ENCODE assay signal across 28 cellular contexts in genomic region chr17:3922765-3923164, GRCh38. TPM values are rescaled to one million over a fixed set of nuclear protein-coding genes. Genes with fewer than 3 reads are reported as not detected.
A peak's percentile ranks its signal among the peaks of the same experiment; 100 is the strongest.
DNase-seq lines count a peak whose midpoint lies in the region; ATAC-seq and TF ChIP-seq lines count a peak whose summit lies in the region.
"Had no signal": no experiment of that assay in that cellular context is flagged by ENCODE, and none has a peak within 500 bp of the region (broad histone marks: within the 10 kb centered on the region; RNA-seq: fewer than 3 reads in every experiment).

No MANE protein-coding gene starts in this region.

- H3K9ac ChIP-seq in colonic mucosa (ENCODE audit: low read depth in 2 of 2, low read length in 2 of 2): no peak overlapping the region

- H3K9me3 ChIP-seq in mucosa of descending colon: no peaks in the 10 kb centered on the region
- no peaks in the 10 kb centered on the region for H3K9me3 ChIP-seq in colonic mucosa
- no peaks in the 10 kb centered on the region for H3K9me3 ChIP-seq in CD4-positive, alpha-beta memory T cell (ENCODE audit: control insufficient read depth in 1 of 2, low read length in 2 of 2)
- H3K9me3 ChIP-seq: BE2C, lower lobe of right lung had no signal

- peaks cover 7% of the 10 kb centered on the region for H3K4me1 ChIP-seq in mucosa of descending colon (ENCODE audit: low read depth)
- H3K4me1 ChIP-seq in colonic mucosa: no peaks in the 10 kb centered on the region
- no peaks in the 10 kb centered on the region for H3K4me1 ChIP-seq in CD4-positive, alpha-beta memory T cell (ENCODE audit: insufficient read depth, low read length)
- H3K4me1 ChIP-seq: BE2C, lower lobe of right lung had no signal

- H3K27me3 ChIP-seq in colonic mucosa: no peaks in the 10 kb centered on the region
- H3K27me3 ChIP-seq in CD4-positive, alpha-beta memory T cell (ENCODE audit: insufficient read depth, low read length): no peaks in the 10 kb centered on the region
- H3K27me3 ChIP-seq: BE2C had no signal

- H3K4me3 Mint-ChIP-seq in activated naive CD8-positive, alpha-beta T cell treated with anti-CD3 and anti-CD28 coated beads for 36 hours: no peak overlapping the region
- H3K4me3 Mint-ChIP-seq in activated naive CD8-positive, alpha-beta T cell treated with anti-CD3 and anti-CD28 coated beads, Interleukin-2, amount 50 U/mL, for 24 hours: no peak overlapping the region
- H3K4me3 Mint-ChIP-seq in activated B cell treated with CpG ODN at 0.5 μM for 24 hours: no peak overlapping the region
- H3K4me3 Mint-ChIP-seq in CD4-positive, alpha-beta memory T cell: no peak overlapping the region
- H3K4me3 Mint-ChIP-seq: central memory CD8-positive, alpha-beta T cell had no signal

- CTCF ChIA-PET in activated B cell treated with CpG ODN at 0.5 μM for 24 hours (lab: Charles Lee): no interaction called here
- CTCF ChIA-PET in CD4-positive, alpha-beta memory T cell (lab: Charles Lee; ENCODE audit: partially characterized antibody): interaction anchor here (3.2 kb wide), 1 partner anchor 9 kb away, joined by 15 read pairs; no protein-coding TSS in a partner anchor

- no peaks in the 10 kb centered on the region for H3K4me1 Mint-ChIP-seq in activated naive CD8-positive, alpha-beta T cell treated with anti-CD3 and anti-CD28 coated beads for 36 hours
- H3K4me1 Mint-ChIP-seq in activated naive CD8-positive, alpha-beta T cell treated with anti-CD3 and anti-CD28 coated beads, Interleukin-2, amount 50 U/mL, for 24 hours: no peaks in the 10 kb centered on the region
- H3K4me1 Mint-ChIP-seq in activated B cell treated with CpG ODN at 0.5 μM for 24 hours: peaks cover 39% of the 10 kb centered on the region
- peaks cover 0 to 6% (median 3%) of the 10 kb centered on the region in 4 donors for H3K4me1 Mint-ChIP-seq in CD4-positive, alpha-beta memory T cell

- no peak for DNase-seq in activated naive CD8-positive, alpha-beta T cell treated with anti-CD3 and anti-CD28 coated beads for 36 hours
- no peak for DNase-seq in activated naive CD8-positive, alpha-beta T cell treated with anti-CD3 and anti-CD28 coated beads, Interleukin-2, amount 50 U/mL, for 24 hours
- DNase-seq in activated B cell treated with CpG ODN at 0.5 μM for 24 hours (no peak), mucosa of descending colon (no peak), NCI-H2081 treated with DMSO at 0.1 percent for 48 hours (lab: John Stamatoyannopoulos, UW) (no peak), colonic mucosa (no peak), D341Med (ENCODE audit: low spot score) (no peak)
- DNase-seq in CD4-positive, alpha-beta memory T cell: no peak
- DNase-seq: activated CD4-positive, alpha-beta T cell treated with anti-CD3 and anti-CD28 coated beads for 1 hour; activated CD8-positive, alpha-beta memory T cell treated with anti-CD3 and anti-CD28 coated beads for 24 hours; activated T-cell treated with anti-CD3 and anti-CD28 coated beads, Interleukin-2, amount 50 U/mL, for 1 hour; BE2C; HCEC 1CT; kidney; lower lobe of right lung; NCI-H2081; OCI-M1; retina; SHP77; small intestine; stimulated activated CD4-positive, alpha-beta T cell treated with anti-CD3 and anti-CD28 coated beads, Interleukin-1b, Interleukin-23, amount 100 ng/mL, for 48 hours; SW 1271 had no signal

- H3K4me3 ChIP-seq in mucosa of descending colon (no peak overlapping the region), colonic mucosa (no peak overlapping the region)
- no peak overlapping the region for H3K4me3 ChIP-seq in CD4-positive, alpha-beta memory T cell (ENCODE audit: low read length in 2 of 2)
- H3K4me3 ChIP-seq: lower lobe of right lung had no signal

- no peak for ATAC-seq in activated naive CD8-positive, alpha-beta T cell treated with anti-CD3 and anti-CD28 coated beads, Interleukin-2, amount 50 U/mL, for 24 hours
- ATAC-seq in activated B cell treated with CpG ODN at 0.5 μM for 24 hours (ENCODE audit: low read depth) (no peak), mucosa of descending colon (peak; percentile 3)
- ATAC-seq: HepG2, lower lobe of right lung had no signal

- peak overlapping the region; percentile 29 for H3K27ac Mint-ChIP-seq in activated naive CD8-positive, alpha-beta T cell treated with anti-CD3 and anti-CD28 coated beads for 36 hours
- H3K27ac Mint-ChIP-seq in activated naive CD8-positive, alpha-beta T cell treated with anti-CD3 and anti-CD28 coated beads, Interleukin-2, amount 50 U/mL, for 24 hours: no peak overlapping the region
- H3K27ac Mint-ChIP-seq in activated B cell treated with CpG ODN at 0.5 μM for 24 hours: peak overlapping the region; percentile 68
- peak overlapping the region in 3 of 7 donors; percentile 75 to 81 (median 77) for H3K27ac Mint-ChIP-seq in CD4-positive, alpha-beta memory T cell

- H3K27me3 Mint-ChIP-seq in activated naive CD8-positive, alpha-beta T cell treated with anti-CD3 and anti-CD28 coated beads for 36 hours: no peaks in the 10 kb centered on the region
- no peaks in the 10 kb centered on the region for H3K27me3 Mint-ChIP-seq in activated naive CD8-positive, alpha-beta T cell treated with anti-CD3 and anti-CD28 coated beads, Interleukin-2, amount 50 U/mL, for 24 hours
- no peaks in the 10 kb centered on the region for H3K27me3 Mint-ChIP-seq in activated B cell treated with CpG ODN at 0.5 μM for 24 hours
- no peaks in the 10 kb centered on the region for H3K27me3 Mint-ChIP-seq in CD4-positive, alpha-beta memory T cell
- H3K27me3 Mint-ChIP-seq: central memory CD8-positive, alpha-beta T cell had no signal

- intact Hi-C loops in activated B cell treated with CpG ODN at 0.5 μM for 24 hours (cut with micrococcal nuclease) (no loop called here), mucosa of descending colon (cut with DNase I, micrococcal nuclease) (no loop called here), colonic mucosa (cut with DNase I) (no loop called here)
- intact Hi-C loops in CD4-positive, alpha-beta memory T cell (cut with micrococcal nuclease): no loop called here

- POLR2A ChIA-PET in activated B cell treated with CpG ODN at 0.5 μM for 24 hours (lab: Charles Lee): interaction anchor here (0.6 to 3.1 kb wide), 2 partner anchors 9 to 43 kb away, joined by 4 to 18 read pairs; no protein-coding TSS in a partner anchor
- POLR2A ChIA-PET in CD4-positive, alpha-beta memory T cell (lab: Charles Lee; ENCODE audit: partially characterized antibody): interaction anchor here (1.1 kb wide), 1 partner anchor 42 kb away, joined by 4 read pairs; no protein-coding TSS in a partner anchor

- H3K36me3 ChIP-seq in mucosa of descending colon (ENCODE audit: low read depth): no peaks in the 10 kb centered on the region
- H3K36me3 ChIP-seq in colonic mucosa: no peaks in the 10 kb centered on the region
- peaks cover 10% of the 10 kb centered on the region for H3K36me3 ChIP-seq in CD4-positive, alpha-beta memory T cell (ENCODE audit: insufficient read depth, low read length)
- H3K36me3 ChIP-seq: BE2C had no signal

- TF ChIP-seq CTCF in activated B cell treated with CpG ODN at 0.5 μM for 24 hours (IDR thresholded peaks at IDR 0.05) (no peak), mucosa of descending colon (IDR thresholded peaks at IDR 0.05) (no peak), colonic mucosa (IDR thresholded peaks at IDR 0.05) (no peak)

- H3K36me3 Mint-ChIP-seq in activated naive CD8-positive, alpha-beta T cell treated with anti-CD3 and anti-CD28 coated beads for 36 hours: no peaks in the 10 kb centered on the region
- H3K36me3 Mint-ChIP-seq in activated naive CD8-positive, alpha-beta T cell treated with anti-CD3 and anti-CD28 coated beads, Interleukin-2, amount 50 U/mL, for 24 hours (ENCODE audit: low read depth): no peaks in the 10 kb centered on the region
- peaks cover 36% of the 10 kb centered on the region for H3K36me3 Mint-ChIP-seq in activated B cell treated with CpG ODN at 0.5 μM for 24 hours (ENCODE audit: low read depth)
- peaks cover 19 to 31% of the 10 kb centered on the region in 2 donors for H3K36me3 Mint-ChIP-seq in CD4-positive, alpha-beta memory T cell

- no peaks in the 10 kb centered on the region for H3K9me3 Mint-ChIP-seq in activated naive CD8-positive, alpha-beta T cell treated with anti-CD3 and anti-CD28 coated beads for 36 hours
- H3K9me3 Mint-ChIP-seq in activated naive CD8-positive, alpha-beta T cell treated with anti-CD3 and anti-CD28 coated beads, Interleukin-2, amount 50 U/mL, for 24 hours: no peaks in the 10 kb centered on the region
- no peaks in the 10 kb centered on the region for H3K9me3 Mint-ChIP-seq in activated B cell treated with CpG ODN at 0.5 μM for 24 hours
- no peaks in the 10 kb centered on the region for H3K9me3 Mint-ChIP-seq in CD4-positive, alpha-beta memory T cell
- H3K9me3 Mint-ChIP-seq: central memory CD8-positive, alpha-beta T cell had no signal

- H3K27ac ChIP-seq in colonic mucosa: no peak overlapping the region
- H3K27ac ChIP-seq in CD4-positive, alpha-beta memory T cell (ENCODE audit: low read depth, low read length): no peak overlapping the region
- H3K27ac ChIP-seq: HL-60, lower lobe of right lung had no signal

RNA-seq across cellular contexts. Expression of gene P2RX1, which starts 6.5 kb away (rescaled TPM):
- under 1 TPM; 0.45 to 0.54 TPM for total RNA-seq in activated naive CD8-positive, alpha-beta T cell treated with anti-CD3 and anti-CD28 coated beads for 36 hours
- 22.0 and 26.0 TPM in 2 replicates for total RNA-seq in activated B cell treated with CpG ODN at 0.5 μM for 24 hours
- 1 to 10 TPM; 2.5 to 4.9 (median 3.5) TPM for total RNA-seq in mucosa of descending colon
- total RNA-seq in colonic mucosa: 1 to 10 TPM; 2.7 to 4.8 TPM
- not detected for total RNA-seq in CD4-positive, alpha-beta memory T cell
- not detected for polyA plus RNA-seq in CD4-positive, alpha-beta memory T cell
- total RNA-seq: Daoy, dermis microvascular lymphatic vessel endothelial cell, osteocyte had no signal

RNA-seq across cellular contexts. Expression of gene CAMKK1, which starts 29.9 kb away (rescaled TPM):
- total RNA-seq in activated naive CD8-positive, alpha-beta T cell treated with anti-CD3 and anti-CD28 coated beads for 36 hours: 1 to 10 TPM; 4.8 to 5.0 TPM
- total RNA-seq in activated B cell treated with CpG ODN at 0.5 μM for 24 hours (4.3 and 6.1 TPM in 2 replicates), mucosa of descending colon (10 to 100 TPM in 1 of 3 donors, 1 to 10 TPM in 2; 4.8 to 11.6 (median 6.2) TPM), colonic mucosa (1 to 10 TPM; 3.6 to 7.2 TPM)
- 1 to 10 TPM; 3.5 TPM for total RNA-seq in CD4-positive, alpha-beta memory T cell
- polyA plus RNA-seq in CD4-positive, alpha-beta memory T cell: 1 to 10 TPM in 1 of 2 donors, under 1 TPM in 1; 0.18 to 2.6 TPM

RNA-seq across cellular contexts. Expression of gene ATP2A3, which starts 41.5 kb away (rescaled TPM):
- total RNA-seq in activated naive CD8-positive, alpha-beta T cell treated with anti-CD3 and anti-CD28 coated beads for 36 hours: 10 to 100 TPM; 85.7 to 89.9 TPM
- 458 and 541 TPM in 2 replicates for total RNA-seq in activated B cell treated with CpG ODN at 0.5 μM for 24 hours
- total RNA-seq in mucosa of descending colon: 100 to 1,000 TPM in 2 of 3 donors, 10 to 100 TPM in 1; 72.8 to 253 (median 247) TPM
- 100 to 1,000 TPM; 197 to 308 TPM for total RNA-seq in colonic mucosa
- total RNA-seq in CD4-positive, alpha-beta memory T cell: 100 to 1,000 TPM; 157 to 177 TPM
- polyA plus RNA-seq in CD4-positive, alpha-beta memory T cell: 10 to 100 TPM; 34.4 to 89.0 TPM
- total RNA-seq: dermis microvascular lymphatic vessel endothelial cell, HepG2, osteocyte had no signal
